ENCODE assay signal across 19 cellular contexts in genomic region chrX:20059467-20060128, GRCh38. TPM values are rescaled to one million over a fixed set of nuclear protein-coding genes. Genes with fewer than 3 reads are reported as not detected.
DNase-seq lines count a peak whose midpoint lies in the region; ATAC-seq, FAIRE-seq and TF ChIP-seq lines count a peak whose summit lies in the region.
"Had no signal": no experiment of that assay in that cellular context is flagged by ENCODE, and none has a peak within 500 bp of the region (broad histone marks: within the 10 kb centered on the region; RNA-seq: fewer than 3 reads in every experiment).

No MANE protein-coding gene starts in this region.

- CTCF ChIA-PET in RWPE1 (lab: Yijun Ruan, JAX), result no interaction called here

- intact Hi-C loops in right lobe of liver (cut with DNase I), result loop anchor here in 1 of 2 donors (10.0 kb wide), 1 partner anchor 155 kb away; no protein-coding TSS in a partner anchor
- intact Hi-C loops in Right ventricle myocardium inferior (cut with DNase I), result loop anchor here (5.0 kb wide), 1 partner anchor 152 kb away; no protein-coding TSS in a partner anchor

- H3K27ac ChIP-seq in RWPE1, result no peak overlapping the region
- H3K27ac ChIP-seq in right lobe of liver, result no peak overlapping the region
- H3K27ac ChIP-seq in gastroesophageal sphincter, result no peak overlapping the region
- H3K27ac ChIP-seq: lower lobe of right lung, sigmoid colon, tibial nerve had no signal

- TF ChIP-seq EP300 in gastroesophageal sphincter (IDR thresholded peaks at IDR 0.05), result no peak

- H3K4me3 ChIP-seq in right lobe of liver, result no peak overlapping the region
- H3K4me3 ChIP-seq in gastroesophageal sphincter, result no peak overlapping the region
- H3K4me3 ChIP-seq: lower lobe of right lung, sigmoid colon, tibial nerve had no signal

- H3K4me1 ChIP-seq in right lobe of liver (no peaks in the 10 kb centered on the region), gastroesophageal sphincter (no peaks in the 10 kb centered on the region)
- H3K4me1 ChIP-seq: BE2C, lower lobe of right lung, sigmoid colon, tibial nerve had no signal

- TF ChIP-seq POLR2A in right lobe of liver (IDR thresholded peaks at IDR 0.05) (no peak), gastroesophageal sphincter (IDR thresholded peaks at IDR 0.05) (no peak)

- 54% methylated on average over 5 of the region's 5 CpGs for WGBS in right lobe of liver (ENCODE audit: insufficient coverage, low coverage, low lambda C conversion rate, missing lambda C conversion rate)
- WGBS in gastroesophageal sphincter (ENCODE audit: low coverage in 1 of 2), 2 donors, result 71 to 78% methylated on average over 3 of the region's 5 CpGs

- POLR2A ChIA-PET in RWPE1 (lab: Yijun Ruan, JAX; ENCODE audit: low non-redundant PET), result no interaction called here

- FAIRE-seq in GM19239 (lab: Jason Lieb, UNC), result peak; percentile 80
- FAIRE-seq in D721Med (lab: Jason Lieb, UNC), result no peak
- FAIRE-seq: A204.1 had no signal

- TF ChIP-seq CTCF in RWPE1 (conservative IDR thresholded peaks at IDR 0.05; ENCODE audit: low read depth) (no peak), right lobe of liver (IDR thresholded peaks at IDR 0.05) (no peak), D721Med (IDR thresholded peaks at IDR 0.05; ENCODE audit: insufficient read depth, missing control alignments) (no peak), gastroesophageal sphincter (IDR thresholded peaks at IDR 0.05) (no peak)

- H3K9me3 ChIP-seq in right lobe of liver (no peaks in the 10 kb centered on the region), gastroesophageal sphincter (no peaks in the 10 kb centered on the region)
- H3K9me3 ChIP-seq: BE2C, lower lobe of right lung, sigmoid colon, tibial nerve had no signal

- DNase-seq in A172 (ENCODE audit: low spot score) (peak; percentile 47), GM19239 (ENCODE audit: insufficient read length, low spot score) (no peak), RWPE1 (ENCODE audit: low spot score) (peak; percentile 8), glomerular visceral epithelial cell (ENCODE audit: extremely low spot score) (peak; percentile 15), right lobe of liver (no peak), D721Med (ENCODE audit: insufficient read length, low spot score) (no peak), Right ventricle myocardium inferior (ENCODE audit: missing footprints) (no peak)
- DNase-seq: activated CD8-positive, alpha-beta memory T cell treated with anti-CD3 and anti-CD28 coated beads for 24 hours; activated T-cell treated with anti-CD3 and anti-CD28 coated beads, Interleukin-2, amount 50 U/mL, for 1 hour; BE2C; HFFc6; lower lobe of right lung; NCI-H1436; NCI-H446; posterior cingulate gyrus; sigmoid colon had no signal

- H3K36me3 ChIP-seq in right lobe of liver, result no peaks in the 10 kb centered on the region
- no peaks in the 10 kb centered on the region for H3K36me3 ChIP-seq in gastroesophageal sphincter
- H3K36me3 ChIP-seq: BE2C, lower lobe of right lung, sigmoid colon, tibial nerve had no signal

- H3K27me3 ChIP-seq in right lobe of liver (no peaks in the 10 kb centered on the region), gastroesophageal sphincter (no peaks in the 10 kb centered on the region)
- H3K27me3 ChIP-seq: BE2C, sigmoid colon, tibial nerve had no signal

- ATAC-seq in right lobe of liver (no peak), gastroesophageal sphincter (no peak), Right ventricle myocardium inferior (no peak)
- ATAC-seq: lower lobe of right lung had no signal

RNA-seq across cellular contexts. Expression of gene MAP7D2, which starts 57.1 kb away (rescaled TPM):
- 0.03 TPM in 1 of 2 replicates, not detected in the other for total RNA-seq in A172 (2014; rRNA removed; shearing (Covaris generic))
- under 1 TPM in 4 of 6 experiments, not detected in 2; 0.11 to 0.49 (median 0.30) TPM for total RNA-seq in right lobe of liver
- under 1 TPM in 3 of 4 donors, not detected in 1; 0.27 to 0.42 (median 0.27) TPM for total RNA-seq in gastroesophageal sphincter
- total RNA-seq in Right ventricle myocardium inferior, result 0.78 TPM

Comparison
In these comparisons a context has a peak if more than half of its experiments do, and no peak if none do; other contexts are left out.
1. DNase-seq: peak in A172 (single experiment), RWPE1 (single experiment) and glomerular visceral epithelial cell (single experiment); none in GM19239 (single experiment), right lobe of liver (0 of 3), D721Med (single experiment) and Right ventricle myocardium inferior (single experiment).